Comparison of ENCODE assay signal across 7 cellular contexts in genomic region chr10:119237722-119238436, GRCh38. TPM values are rescaled to one million over a fixed set of nuclear protein-coding genes. Genes with fewer than 3 reads are reported as not detected.
DNase-seq lines count a peak whose midpoint lies in the region; ATAC-seq, FAIRE-seq and TF ChIP-seq lines count a peak whose summit lies in the region.

No MANE protein-coding gene starts in this region.

- H4K8ac ChIP-seq in IMR-90 (ENCODE audit: low read depth in 2 of 2, low read length in 2 of 2): peak overlapping the region in 1 of 2 experiments; percentile 84; a peak in 2 of 4 replicates

- H3K4me3 Mint-ChIP-seq in WTC11: peak overlapping the region; percentile 6; the same call in 1 of the 2 replicates

- no peaks in the 10 kb centered on the region for H3K27me3 Mint-ChIP-seq in WTC11 (ENCODE audit: low read depth)

- H2AFZ ChIP-seq in IMR-90 (replicated peaks; ENCODE audit: low read length, poor library complexity): peak overlapping the region; percentile 63

- H3K4me3 ChIP-seq in IMR-90 (ENCODE audit: insufficient read depth, low read depth, low read length): no peak overlapping the region
- no peak overlapping the region for H3K4me3 ChIP-seq in right cardiac atrium (ENCODE audit: low read length)
- no peak overlapping the region for H3K4me3 ChIP-seq in small intestine (ENCODE audit: low read depth in 1 of 2, low read length in 2 of 2)

- H2BK5ac ChIP-seq in IMR-90 (ENCODE audit: low read depth, low read length, poor library complexity, severe bottlenecking): peak overlapping the region; percentile 31

- TF ChIP-seq POLR2A in IMR-90 (IDR thresholded peaks at IDR 0.05; ENCODE audit: low read depth, low read length): no peak

- DNase-seq in IMR-90 (peak; percentile 52), WTC11 (ENCODE audit: low spot score) (no peak), right cardiac atrium (no peak), small intestine (peak; percentile 58)
- DNase-seq in stimulated activated CD4-positive, alpha-beta T cell treated with anti-CD3 and anti-CD28 coated beads, Interleukin-2, amount 100 ng/mL, for 48 hours: no peak
- DNase-seq in NK-92 treated with Interleukin-12 subunit alpha and Interleukin-12 subunit beta, amount 100 ng/mL, for 24 hours (lab: John Stamatoyannopoulos, UW): no peak
- DNase-seq in activated effector memory CD4-positive, alpha-beta T cell treated with Interleukin-2 at 50 U/mL for 16 hours: no peak

- H3K4me1 ChIP-seq in IMR-90 (ENCODE audit: control insufficient read depth, insufficient read depth, low read length): peaks cover 34% of the 10 kb centered on the region
- peaks cover 15% of the 10 kb centered on the region for H3K4me1 ChIP-seq in right cardiac atrium (ENCODE audit: control insufficient read depth, insufficient read depth, low read length)
- H3K4me1 ChIP-seq in small intestine (ENCODE audit: control insufficient read depth in 2 of 2, insufficient read depth in 1 of 2, low read depth in 1 of 2, low read length in 1 of 2): peaks cover 4 to 33% of the 10 kb centered on the region in 2 donors

- H3K9me1 ChIP-seq in IMR-90 (ENCODE audit: insufficient read depth, low read length): peaks cover 20% of the 10 kb centered on the region

- H3K56ac ChIP-seq in IMR-90 (ENCODE audit: extremely low read depth, insufficient read depth, low read length): no peak overlapping the region

- peak overlapping the region; percentile 22; the same call in 1 of the 2 replicates for H3K27ac ChIP-seq in IMR-90 (ENCODE audit: insufficient read depth, low read length)
- H3K27ac ChIP-seq in right cardiac atrium (ENCODE audit: low read length): peak overlapping the region; percentile 35
- H3K27ac ChIP-seq in small intestine (ENCODE audit: low read depth in 1 of 2, low read length in 1 of 2): peak overlapping the region; percentile 70 to 85

- peak overlapping the region; percentile 26; the same call in 1 of the 2 replicates for H4K91ac ChIP-seq in IMR-90 (ENCODE audit: insufficient read depth, low read depth, low read length)

- H2BK120ac ChIP-seq in IMR-90 (ENCODE audit: low read depth, low read length): peak overlapping the region; percentile 47; the same call in 1 of the 2 replicates

- in situ Hi-C loops in IMR-90 (cut with MboI; ENCODE audit: low sequenced_read_pairs): no loop called here

- H2AK9ac ChIP-seq in IMR-90 (replicated peaks; ENCODE audit: low read depth, low read length, poor library complexity): no peak overlapping the region

- POLR2A ChIA-PET in IMR-90 (lab: Charles Lee; ENCODE audit: unreplicated experiment): no interaction called here
- POLR2A ChIA-PET in WTC11 (lab: Charles Lee): no interaction called here

- peaks cover 61% of the 10 kb centered on the region for H4K20me1 ChIP-seq in IMR-90 (ENCODE audit: insufficient read depth, low read length)

- peak overlapping the region; percentile 30 for H3K18ac ChIP-seq in IMR-90 (ENCODE audit: low read depth, low read length)

- H3K4me1 Mint-ChIP-seq in WTC11: peaks cover 48% of the 10 kb centered on the region

- H3K9ac ChIP-seq in IMR-90 (ENCODE audit: low read depth, low read length): peak overlapping the region; percentile 3; the same call in 1 of the 2 replicates

- H2AK5ac ChIP-seq in IMR-90 (ENCODE audit: low read depth, low read length): peak overlapping the region; percentile 54; the same call in 1 of the 2 replicates

- CTCF ChIA-PET in IMR-90 (lab: Yijun Ruan, JAX): no interaction called here
- CTCF ChIA-PET in WTC11 (lab: Charles Lee): interaction anchor here (0.9 kb wide), 1 partner anchor 28 kb away, joined by 3 read pairs; no protein-coding TSS in a partner anchor

- no peak for TF ChIP-seq RAD21 in IMR-90 (IDR thresholded peaks at IDR 0.05; ENCODE audit: low read length)

- no peak overlapping the region for H2BK15ac ChIP-seq in IMR-90 (ENCODE audit: low read depth, low read length)

- H3K79me1 ChIP-seq in IMR-90 (ENCODE audit: low read depth in 1 of 2, low read length in 2 of 2): peaks cover 26 to 77% of the 10 kb centered on the region in 2 experiments

- H3K23ac ChIP-seq in IMR-90 (ENCODE audit: low read depth, low read length): peak overlapping the region; percentile 47

- peaks cover under 1% of the 10 kb centered on the region for H3K9me3 Mint-ChIP-seq in WTC11

- no peaks in the 10 kb centered on the region for H3K36me3 Mint-ChIP-seq in WTC11

- H2BK20ac ChIP-seq in IMR-90 (ENCODE audit: low read depth, low read length): peak overlapping the region; percentile 59

- H4K5ac ChIP-seq in IMR-90 (ENCODE audit: low read depth, low read length): peak overlapping the region; percentile 40; the same call in 1 of the 2 replicates

- H3K27me3 ChIP-seq in IMR-90 (ENCODE audit: control insufficient read depth, insufficient read depth, low read length) (no peaks in the 10 kb centered on the region), right cardiac atrium (ENCODE audit: control insufficient read depth, insufficient read depth) (no peaks in the 10 kb centered on the region), small intestine (ENCODE audit: control insufficient read depth in 2 of 2, insufficient read depth in 2 of 2, low read length in 2 of 2) (no peaks in the 10 kb centered on the region)

- H3K27ac Mint-ChIP-seq in WTC11: peak overlapping the region; percentile 17; the same call in 1 of the 2 replicates

- WGBS in IMR-90 (ENCODE audit: extremely low coverage in 2 of 2, insufficient read length in 1 of 2), 2 experiments: 37% methylated on average over 2 of the region's 8 CpGs; no CpG with 5 or more reads in 1 of the 2 experiments
- WGBS in right cardiac atrium: 48% methylated on average over 8 of the region's 8 CpGs
- 28 to 39% (median 37%) methylated on average over 8 of the region's 8 CpGs for WGBS in small intestine, 3 donors

- no peak for FAIRE-seq in small intestine (lab: Jason Lieb, UNC)

- ATAC-seq in IMR-90 (ENCODE audit: low read depth) (no peak; the same call in 1 of the 2 replicates), WTC11 (peak; percentile 55), right cardiac atrium (peak in 1 of 2 donors; percentile 44)

- TF ChIP-seq CTCF in IMR-90 (conservative IDR thresholded peaks at IDR 0.05; ENCODE audit: low read depth, low read length) (no peak), WTC11 (IDR thresholded peaks at IDR 0.05) (no peak)

- intact Hi-C loops in IMR-90 (cut with micrococcal nuclease) (no loop called here), right cardiac atrium (cut with DNase I) (no loop called here)

- H3K14ac ChIP-seq in IMR-90 (replicated peaks; ENCODE audit: low read depth, low read length): peak overlapping the region; percentile 64

- BruUV-seq in IMR-90 (replicated peaks; lab: Mats Ljungman, UMichigan): no TSS peak

- H3K36me3 ChIP-seq in IMR-90 (ENCODE audit: control insufficient read depth, insufficient read depth, low read length) (peaks cover 5% of the 10 kb centered on the region; the same call in 1 of the 2 replicates), small intestine (ENCODE audit: control insufficient read depth in 2 of 2, insufficient read depth in 2 of 2, low read length in 2 of 2) (no peaks in the 10 kb centered on the region)

- dilution Hi-C loops in IMR-90 (cut with HindIII; ENCODE audit: low sequenced_read_pairs, unreplicated experiment): no loop called here

- H3K9me3 ChIP-seq in IMR-90 (ENCODE audit: control insufficient read depth, insufficient read depth, low read length) (no peaks in the 10 kb centered on the region), right cardiac atrium (ENCODE audit: control insufficient read depth, low read length) (no peaks in the 10 kb centered on the region), small intestine (ENCODE audit: control insufficient read depth, low read depth) (no peaks in the 10 kb centered on the region)

- H3K4ac ChIP-seq in IMR-90 (ENCODE audit: low read depth, low read length): peak overlapping the region; percentile 37

- H3K4me2 ChIP-seq in IMR-90 (ENCODE audit: low read depth, low read length): peak overlapping the region; percentile 57

TF ChIP-seq in IMR-90, 13 proteins besides CTCF, POLR2A, EP300 and RAD21 (continues in another document):
- TF ChIP-seq BHLHE40 (IDR thresholded peaks at IDR 0.05; ENCODE audit: low read depth, low read length) (no peak), CHD1 (IDR thresholded peaks at IDR 0.05; ENCODE audit: low read depth, low read length) (no peak), RFX5 (IDR thresholded peaks at IDR 0.05; ENCODE audit: low read depth, low read length) (no peak), MXI1 (IDR thresholded peaks at IDR 0.05; ENCODE audit: borderline replicate concordance, low read depth, low read length) (no peak), NFE2L2 (IDR thresholded peaks at IDR 0.05; ENCODE audit: low read depth, low read length) (no peak), CEBPB (IDR thresholded peaks at IDR 0.05; ENCODE audit: low read depth, low read length) (no peak), MAFK (IDR thresholded peaks at IDR 0.05; ENCODE audit: low read depth, low read length) (no peak)

TF ChIP-seq in WTC11, 78 proteins besides CTCF, POLR2A, EP300 and RAD21 (continues in another document):
- no peak for TF ChIP-seq MYBL2 (CRISPR knock-in tag; IDR thresholded peaks at IDR 0.05)
- TF ChIP-seq, protein P1, sequence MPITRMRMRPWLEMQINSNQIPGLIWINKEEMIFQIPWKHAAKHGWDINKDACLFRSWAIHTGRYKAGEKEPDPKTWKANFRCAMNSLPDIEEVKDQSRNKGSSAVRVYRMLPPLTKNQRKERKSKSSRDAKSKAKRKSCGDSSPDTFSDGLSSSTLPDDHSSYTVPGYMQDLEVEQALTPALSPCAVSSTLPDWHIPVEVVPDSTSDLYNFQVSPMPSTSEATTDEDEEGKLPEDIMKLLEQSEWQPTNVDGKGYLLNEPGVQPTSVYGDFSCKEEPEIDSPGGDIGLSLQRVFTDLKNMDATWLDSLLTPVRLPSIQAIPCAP (CRISPR knock-in tag; IDR thresholded peaks at IDR 0.05): no peak
- no peak for TF ChIP-seq NR1H2 (CRISPR knock-in tag; IDR thresholded peaks at IDR 0.05)
- TF ChIP-seq ZNF232 (CRISPR knock-in tag; IDR thresholded peaks at IDR 0.05): no peak

RNA-seq across cellular contexts. Expression of gene GRK5, which starts 30.5 kb away (rescaled TPM):
- total RNA-seq in IMR-90 (2012; rRNA removed) (11.9 and 12.9 TPM in 2 replicates), WTC11 (2021) (1.9 to 2.3 TPM (median 2.2 TPM) in 3 replicates), right cardiac atrium (10 to 100 TPM; 45.2 to 89.9 (median 60.7) TPM)
- polyA plus RNA-seq in IMR-90 (2012; rRNA removed) (13.7 and 16.3 TPM in 2 replicates), right cardiac atrium (31.3 TPM), small intestine (10 to 100 TPM; 24.4 to 50.5 (median 27.7) TPM)
- polyA plus RNA-seq in IMR-90 (2012; cell fraction: cytosol; rRNA removed): 14.9 and 16.1 TPM in 2 replicates
- polyA plus RNA-seq in IMR-90 (2012; cell fraction: nucleus; rRNA removed; ENCODE audit: low replicate concordance): 13.4 and 27.1 TPM in 2 replicates

RNA-seq across cellular contexts. Expression of gene PRDX3, which starts 59.3 kb away (rescaled TPM):
- total RNA-seq in IMR-90 (2012; rRNA removed): 169 and 195 TPM in 2 replicates
- polyA plus RNA-seq in IMR-90 (2012; rRNA removed): 173 and 187 TPM in 2 replicates
- polyA plus RNA-seq in IMR-90 (2012; cell fraction: cytosol; rRNA removed): 60.3 and 63.2 TPM in 2 replicates
- polyA plus RNA-seq in IMR-90 (2012; cell fraction: nucleus; rRNA removed; ENCODE audit: low replicate concordance): 17.7 and 85.4 TPM in 2 replicates
- 167 to 175 TPM (median 173 TPM) in 3 replicates for total RNA-seq in WTC11 (2021)
- 100 to 1,000 TPM; 163 to 198 (median 190) TPM for total RNA-seq in right cardiac atrium
- 233 TPM for polyA plus RNA-seq in right cardiac atrium
- 100 to 1,000 TPM; 134 to 222 (median 201) TPM for polyA plus RNA-seq in small intestine

Comparison
In these comparisons a context has a peak if more than half of its experiments do, and no peak if none do; other contexts are left out.
1. DNase-seq: peak in IMR-90 (single experiment) and small intestine (single experiment); none in WTC11 (single experiment), right cardiac atrium (0 of 3), stimulated activated CD4-positive, alpha-beta T cell treated with anti-CD3 and anti-CD28 coated beads, Interleukin-2, amount 100 ng/mL, for 48 hours (0 of 2), NK-92 treated with Interleukin-12 subunit alpha and Interleukin-12 subunit beta, amount 100 ng/mL, for 24 hours (single experiment) and activated effector memory CD4-positive, alpha-beta T cell treated with Interleukin-2 at 50 U/mL for 16 hours (single experiment).
2. H3K27ac ChIP-seq: peak in every context shown above with its lines; median percentile 78 in small intestine; 35 in right cardiac atrium; 22 in IMR-90.